ENCODE assay signal across 23 cellular contexts in genomic region chr7:44696728-44697127, GRCh38.
"Had no signal": no experiment of that assay in that cellular context is flagged by ENCODE, and none has a peak within 500 bp of the region (broad histone marks: within the 10 kb centered on the region; RNA-seq: fewer than 3 reads in every experiment).

No MANE protein-coding gene starts in this region.

- H3K4me3 ChIP-seq: body of pancreas, colonic mucosa, heart right ventricle, lung, prostate gland, tibial nerve had no signal

- ATAC-seq: activated CD4-positive, alpha-beta T cell treated with anti-CD3 and anti-CD28 coated beads for 36 hours; activated T-cell treated with anti-CD3 and anti-CD28 coated beads, Interleukin-2, amount 50 U/mL, for 72 hours; body of pancreas; heart right ventricle; left colon; naive thymus-derived CD8-positive, alpha-beta T cell; stimulated activated naive CD8-positive, alpha-beta T cell treated with anti-CD3 and anti-CD28 coated beads, Interleukin-15, amount 100 ng/mL, for 72 hours; T-helper 17 cell had no signal

- H3K27me3 ChIP-seq: body of pancreas, colonic mucosa, heart right ventricle, tibial nerve had no signal

- H3K4me1 ChIP-seq: body of pancreas, colonic mucosa, prostate gland, tibial nerve had no signal

- FAIRE-seq: urothelium cell line had no signal

- H3K9me3 ChIP-seq: body of pancreas, colonic mucosa, prostate gland, tibial nerve had no signal

- H3K27ac ChIP-seq: body of pancreas, colonic mucosa, epithelial cell of prostate, prostate gland, tibial nerve had no signal

- DNase-seq: activated B cell treated with CpG ODN at 0.5 μM for 24 hours; activated CD4-positive, alpha-beta T cell treated with anti-CD3 and anti-CD28 coated beads for 36 hours; activated CD4-positive, alpha-beta T cell treated with anti-CD3 and anti-CD28 coated beads, Interleukin-2, amount 50 U/mL, for 4 hours; activated CD8-positive, alpha-beta memory T cell treated with anti-CD3 and anti-CD28 coated beads for 24 hours; activated CD8-positive, alpha-beta memory T cell treated with anti-CD3 and anti-CD28 coated beads, Interleukin-2, amount 50 U/mL, for 4 hours; activated effector memory CD4-positive, alpha-beta T cell treated with Interleukin-2 at 50 U/mL for 16 hours; activated naive CD4-positive, alpha-beta T cell treated with anti-CD3 and anti-CD28 coated beads for 36 hours; activated T-cell treated with anti-CD3 and anti-CD28 coated beads, Interleukin-2, amount 50 U/mL, for 72 hours; anterior cingulate cortex; body of pancreas; colonic mucosa; heart right ventricle; islet precursor cell; left colon; naive thymus-derived CD8-positive, alpha-beta T cell; stimulated activated naive CD8-positive, alpha-beta T cell treated with anti-CD3 and anti-CD28 coated beads, Interleukin-15, amount 100 ng/mL, for 72 hours; SW 1271; T-helper 17 cell had no signal
